14 cellular contexts compared by ENCODE assay signal in genomic region chr9:124366476-124367220, GRCh38. TPM values are rescaled to one million over a fixed set of nuclear protein-coding genes. Genes with fewer than 3 reads are reported as not detected.
A peak's percentile ranks its signal among the peaks of the same experiment; 100 is the strongest.
DNase-seq lines count a peak whose midpoint lies in the region; ATAC-seq and TF ChIP-seq lines count a peak whose summit lies in the region.
"Had no signal": no experiment of that assay in that cellular context is flagged by ENCODE, and none has a peak within 500 bp of the region (broad histone marks: within the 10 kb centered on the region; RNA-seq: fewer than 3 reads in every experiment).

No MANE protein-coding gene starts in this region.

- no peak overlapping the region for H3K4me2 ChIP-seq in PC-3 (ENCODE audit: low read length)

- peaks cover 98% of the 10 kb centered on the region for H3K79me2 ChIP-seq in PC-3 (ENCODE audit: low read length)

- no peak overlapping the region for H3K9ac ChIP-seq in PC-3 (ENCODE audit: low read length)

- ATAC-seq in PC-3 = peak; percentile 37; the same call in 1 of the 2 replicates

- 0 out of 2 replicates have a peak, but pooled peaks cover 4% of the 10 kb centered on the region for H3K4me1 ChIP-seq in PC-3 (ENCODE audit: insufficient read depth, low read length)
- H3K4me1 ChIP-seq: transverse colon had no signal

- no peak overlapping the region for H2AFZ ChIP-seq in PC-3 (ENCODE audit: low read length)

- TF ChIP-seq CTCF in PC-3 (conservative IDR thresholded peaks at IDR 0.05; ENCODE audit: low read depth, low read length) = no peak
- TF ChIP-seq CTCF in GM10248 (IDR thresholded peaks at IDR 0.05; ENCODE audit: control extremely low read depth, extremely low read depth, low read depth, missing control alignments) = no peak
- no peak for TF ChIP-seq CTCF in nephron progenitor cell (IDR thresholded peaks at IDR 0.05)

- no peaks in the 10 kb centered on the region for H3K9me3 Mint-ChIP-seq in activated CD4-positive, alpha-beta T cell treated with anti-CD3 and anti-CD28 coated beads, Interleukin-2, amount 10 ng/mL, durations not matched to agents 24 days and 14 days
- H3K9me3 Mint-ChIP-seq in nephron progenitor cell = no peaks in the 10 kb centered on the region

- no peak overlapping the region for H3K4me3 Mint-ChIP-seq in activated CD4-positive, alpha-beta T cell treated with anti-CD3 and anti-CD28 coated beads, Interleukin-2, amount 10 ng/mL, durations not matched to agents 24 days and 14 days
- no peak overlapping the region for H3K4me3 Mint-ChIP-seq in nephron progenitor cell

- peaks cover 50% of the 10 kb centered on the region for H4K20me1 ChIP-seq in PC-3 (ENCODE audit: low read length)

- BruUV-seq in PC-3 (replicated peaks; lab: Mats Ljungman, UMichigan) = no TSS peak

- no peak overlapping the region for H3K4me3 ChIP-seq in PC-3 (ENCODE audit: low read length)
- no peak overlapping the region for H3K4me3 ChIP-seq in skeletal muscle cell (ENCODE audit: low read depth, low read length)
- H3K4me3 ChIP-seq: transverse colon had no signal

- no peak for DNase-seq in activated CD4-positive, alpha-beta T cell treated with anti-CD3 and anti-CD28 coated beads, Interleukin-2, amount 10 ng/mL, durations not matched to agents 24 days and 14 days
- no peak for DNase-seq in activated CD4-positive, alpha-beta T cell treated with anti-CD3 and anti-CD28 coated beads, Interleukin-2, amount 50 U/mL, for 4 hours
- DNase-seq in PC-3 (peak; percentile 30), epithelial cell of prostate (ENCODE audit: low read depth, low spot score) (peak; percentile 27), skeletal muscle cell (ENCODE audit: low read depth) (peak; percentile 30), GM10248 (ENCODE audit: extremely low spot score) (no peak), nephron progenitor cell (no peak), GOT3 (lab: John Stamatoyannopoulos, UW) (no peak)
- DNase-seq: 8988T; activated naive CD4-positive, alpha-beta T cell; central memory CD4-positive, alpha-beta T cell; NCI-H1048; SHP77 treated with DMSO at 0.1 percent for 48 hours; transverse colon had no signal

- no peaks in the 10 kb centered on the region for H3K27me3 ChIP-seq in PC-3 (ENCODE audit: low read length)
- H3K27me3 ChIP-seq: transverse colon had no signal

- H3K36me3 Mint-ChIP-seq in activated CD4-positive, alpha-beta T cell treated with anti-CD3 and anti-CD28 coated beads, Interleukin-2, amount 10 ng/mL, durations not matched to agents 24 days and 14 days (ENCODE audit: low read depth) = peaks cover 13% of the 10 kb centered on the region
- peaks cover 26% of the 10 kb centered on the region for H3K36me3 Mint-ChIP-seq in nephron progenitor cell (ENCODE audit: low read depth)

- H3F3A ChIP-seq in PC-3 (ENCODE audit: low read length, unreplicated experiment) = no peaks in the 10 kb centered on the region

- H3K27ac ChIP-seq in PC-3 (ENCODE audit: low read length) = no peak overlapping the region
- H3K27ac ChIP-seq in epithelial cell of prostate = peak overlapping the region; percentile 17
- H3K27ac ChIP-seq: transverse colon had no signal

- intact Hi-C loops in activated CD4-positive, alpha-beta T cell treated with anti-CD3 and anti-CD28 coated beads, Interleukin-2, amount 10 ng/mL, durations not matched to agents 24 days and 14 days (cut with micrococcal nuclease) = no loop called here
- intact Hi-C loops in PC-3 (cut with micrococcal nuclease) = no loop called here

- H3K9me3 ChIP-seq in PC-3 (ENCODE audit: low read length) = no peaks in the 10 kb centered on the region
- H3K9me3 ChIP-seq: transverse colon had no signal

- H3K27ac Mint-ChIP-seq in activated CD4-positive, alpha-beta T cell treated with anti-CD3 and anti-CD28 coated beads, Interleukin-2, amount 10 ng/mL, durations not matched to agents 24 days and 14 days = peak overlapping the region; percentile 8
- H3K27ac Mint-ChIP-seq in nephron progenitor cell = no peak overlapping the region

- H3K27me3 Mint-ChIP-seq in activated CD4-positive, alpha-beta T cell treated with anti-CD3 and anti-CD28 coated beads, Interleukin-2, amount 10 ng/mL, durations not matched to agents 24 days and 14 days = no peaks in the 10 kb centered on the region
- H3K27me3 Mint-ChIP-seq in nephron progenitor cell (ENCODE audit: low read depth, poor library complexity) = no peaks in the 10 kb centered on the region

- H3K4me1 Mint-ChIP-seq in activated CD4-positive, alpha-beta T cell treated with anti-CD3 and anti-CD28 coated beads, Interleukin-2, amount 10 ng/mL, durations not matched to agents 24 days and 14 days = peaks cover 26% of the 10 kb centered on the region
- peaks cover 38% of the 10 kb centered on the region for H3K4me1 Mint-ChIP-seq in nephron progenitor cell

- CTCF ChIA-PET in PC-3 (lab: Charles Lee) (no interaction called here), GM10248 (lab: Yijun Ruan, JAX) (interaction anchor here (1.1 to 1.3 kb wide), 2 partner anchors 9 to 20 kb away, joined by 3 read pairs; no protein-coding TSS in a partner anchor)

- H3K9me2 ChIP-seq in PC-3 (replicated peaks; ENCODE audit: low read length) = no peaks in the 10 kb centered on the region

- no peaks in the 10 kb centered on the region; the same call in 1 of the 2 replicates for H3K36me3 ChIP-seq in PC-3 (ENCODE audit: low read depth, low read length)
- H3K36me3 ChIP-seq: transverse colon had no signal

- POLR2A ChIA-PET in PC-3 (lab: Charles Lee; ENCODE audit: unreplicated experiment) (no interaction called here), GM10248 (lab: Yijun Ruan, JAX) (no interaction called here)

RNA-seq across cellular contexts. Expression of gene PSMB7, which starts 48.6 kb away (rescaled TPM):
- total RNA-seq in activated CD4-positive, alpha-beta T cell treated with anti-CD3 and anti-CD28 coated beads, Interleukin-2, amount 10 ng/mL, durations not matched to agents 24 days and 14 days = 223 and 225 TPM in 2 replicates
- 314 and 372 TPM in 2 replicates for total RNA-seq in PC-3 (2014; rRNA removed)

Comparison
In these comparisons a context has a peak if more than half of its experiments do, and no peak if none do; other contexts are left out.
1. DNase-seq: peak in PC-3 (single experiment), epithelial cell of prostate (single experiment) and skeletal muscle cell (single experiment); none in activated CD4-positive, alpha-beta T cell treated with anti-CD3 and anti-CD28 coated beads, Interleukin-2, amount 10 ng/mL, durations not matched to agents 24 days and 14 days (single experiment), activated CD4-positive, alpha-beta T cell treated with anti-CD3 and anti-CD28 coated beads, Interleukin-2, amount 50 U/mL, for 4 hours (0 of 2), GM10248 (single experiment), nephron progenitor cell (single experiment) and GOT3 (single experiment).